ENCODE assay signal across 8 cellular contexts in genomic region chr7:122803323-122803722, GRCh38.
DNase-seq lines count a peak whose midpoint lies in the region; ATAC-seq, FAIRE-seq and TF ChIP-seq lines count a peak whose summit lies in the region.

No MANE protein-coding gene starts in this region.

- no peak overlapping the region for H3K27ac ChIP-seq in astrocyte (ENCODE audit: low read depth, low read length)

- peak; percentile 45 for TF ChIP-seq CTCF in BE2C (IDR thresholded peaks at IDR 0.05; ENCODE audit: low read depth, low read length)
- TF ChIP-seq CTCF in astrocyte (IDR thresholded peaks at IDR 0.05; ENCODE audit: insufficient read depth, low read depth, low read length): peak; percentile 47
- peak; percentile 43 for TF ChIP-seq CTCF in kidney epithelial cell (IDR thresholded peaks at IDR 0.05; ENCODE audit: insufficient read depth, low read length, poor library complexity, severe bottlenecking)

- H3K36me3 ChIP-seq in BE2C (no peaks in the 10 kb centered on the region), astrocyte (ENCODE audit: insufficient read depth, low read length) (no peaks in the 10 kb centered on the region), kidney epithelial cell (ENCODE audit: control insufficient read depth, insufficient read depth, low read length) (no peaks in the 10 kb centered on the region)

- no peak for FAIRE-seq in astrocyte (lab: Jason Lieb, UNC)

- H4K20me1 ChIP-seq in astrocyte (ENCODE audit: insufficient read depth, low read length): no peaks in the 10 kb centered on the region

- no peak overlapping the region for H3K4me2 ChIP-seq in astrocyte (ENCODE audit: low read length)

- H3K79me2 ChIP-seq in astrocyte (ENCODE audit: insufficient read depth, low read length): no peaks in the 10 kb centered on the region

- no peak overlapping the region for H3K4me3 Mint-ChIP-seq in astrocyte (ENCODE audit: unreplicated experiment)
- no peak overlapping the region for H3K4me3 Mint-ChIP-seq in activated naive CD8-positive, alpha-beta T cell treated with anti-CD3 and anti-CD28 coated beads, Interleukin-2, amount 50 U/mL, for 24 hours

- no peak overlapping the region for H3K9ac ChIP-seq in astrocyte (ENCODE audit: low read length)

- no peaks in the 10 kb centered on the region for H3K36me3 Mint-ChIP-seq in astrocyte (ENCODE audit: low read depth, unreplicated experiment)
- H3K36me3 Mint-ChIP-seq in activated naive CD8-positive, alpha-beta T cell treated with anti-CD3 and anti-CD28 coated beads, Interleukin-2, amount 50 U/mL, for 24 hours (ENCODE audit: low read depth): no peaks in the 10 kb centered on the region

- H3K27me3 Mint-ChIP-seq in astrocyte (ENCODE audit: low read depth, unreplicated experiment): no peaks in the 10 kb centered on the region
- no peaks in the 10 kb centered on the region for H3K27me3 Mint-ChIP-seq in activated naive CD8-positive, alpha-beta T cell treated with anti-CD3 and anti-CD28 coated beads, Interleukin-2, amount 50 U/mL, for 24 hours

- peaks cover 6% of the 10 kb centered on the region for H3K4me1 Mint-ChIP-seq in astrocyte (ENCODE audit: low read depth, unreplicated experiment)
- no peaks in the 10 kb centered on the region for H3K4me1 Mint-ChIP-seq in activated naive CD8-positive, alpha-beta T cell treated with anti-CD3 and anti-CD28 coated beads, Interleukin-2, amount 50 U/mL, for 24 hours

- no peaks in the 10 kb centered on the region for H3K9me3 Mint-ChIP-seq in astrocyte (ENCODE audit: unreplicated experiment)
- no peaks in the 10 kb centered on the region for H3K9me3 Mint-ChIP-seq in activated naive CD8-positive, alpha-beta T cell treated with anti-CD3 and anti-CD28 coated beads, Interleukin-2, amount 50 U/mL, for 24 hours

- H2AFZ ChIP-seq in astrocyte (ENCODE audit: low read depth, low read length): no peak overlapping the region

- ATAC-seq in HG03469 (IDR thresholded peaks at IDR 0.05; ENCODE audit: unreplicated experiment): peak; percentile 48
- ATAC-seq in GM18861 (IDR thresholded peaks at IDR 0.05; ENCODE audit: unreplicated experiment): no peak
- no peak for ATAC-seq in activated naive CD8-positive, alpha-beta T cell treated with anti-CD3 and anti-CD28 coated beads, Interleukin-2, amount 50 U/mL, for 24 hours
- no peak for ATAC-seq in GM18498 (IDR thresholded peaks at IDR 0.05; ENCODE audit: unreplicated experiment)
- no peak for ATAC-seq in HG03045 (IDR thresholded peaks at IDR 0.05; ENCODE audit: unreplicated experiment)

- no peaks in the 10 kb centered on the region for H3K27me3 ChIP-seq in BE2C
- no peaks in the 10 kb centered on the region for H3K27me3 ChIP-seq in astrocyte (ENCODE audit: insufficient read depth, low read length)
- no peaks in the 10 kb centered on the region for H3K27me3 ChIP-seq in kidney epithelial cell (ENCODE audit: control insufficient read depth, insufficient read depth, low read length)

- DNase-seq in BE2C (no peak), astrocyte (ENCODE audit: low read depth) (peak; percentile 16), kidney epithelial cell (ENCODE audit: low read depth) (no peak)
- DNase-seq in activated naive CD8-positive, alpha-beta T cell treated with anti-CD3 and anti-CD28 coated beads, Interleukin-2, amount 50 U/mL, for 24 hours: no peak

- no peaks in the 10 kb centered on the region for H3K9me3 ChIP-seq in BE2C
- H3K9me3 ChIP-seq in astrocyte (ENCODE audit: insufficient read depth, low read depth, low read length): no peaks in the 10 kb centered on the region

- H3K4me3 ChIP-seq in BE2C (ENCODE audit: low read depth, low read length) (no peak overlapping the region), astrocyte (ENCODE audit: insufficient read depth, low read depth, low read length) (no peak overlapping the region), kidney epithelial cell (ENCODE audit: low read depth, low read length) (no peak overlapping the region)

- H3K27ac Mint-ChIP-seq in astrocyte (ENCODE audit: unreplicated experiment): no peak overlapping the region
- no peak overlapping the region for H3K27ac Mint-ChIP-seq in activated naive CD8-positive, alpha-beta T cell treated with anti-CD3 and anti-CD28 coated beads, Interleukin-2, amount 50 U/mL, for 24 hours

- no peaks in the 10 kb centered on the region for H3K4me1 ChIP-seq in BE2C
- no peaks in the 10 kb centered on the region for H3K4me1 ChIP-seq in astrocyte (ENCODE audit: insufficient read depth, low read length)
